Comparison of ENCODE assay signal across 19 cellular contexts in genomic region chr6:53240763-53241162, GRCh38.
DNase-seq lines count a peak whose midpoint lies in the region; ATAC-seq lines count a peak whose summit lies in the region.
"Had no signal": no experiment of that assay in that cellular context is flagged by ENCODE, and none has a peak within 500 bp of the region (broad histone marks: within the 10 kb centered on the region; RNA-seq: fewer than 3 reads in every experiment).

No MANE protein-coding gene starts in this region.

- H3K4me1 ChIP-seq in CD4-positive, CD25-positive, alpha-beta regulatory T cell (ENCODE audit: control insufficient read depth, insufficient read depth, low read length, poor library complexity, severe bottlenecking), result peaks cover 30% of the 10 kb centered on the region
- H3K4me1 ChIP-seq: foreskin keratinocyte, left ventricle myocardium inferior, vagina had no signal

- H3K36me3 Mint-ChIP-seq in activated CD4-positive, alpha-beta memory T cell treated with anti-CD3 and anti-CD28 coated beads for 36 hours, result peaks cover 3% of the 10 kb centered on the region
- H3K36me3 Mint-ChIP-seq in activated CD4-positive, alpha-beta memory T cell treated with anti-CD3 and anti-CD28 coated beads, Interleukin-2, amount 10 ng/mL, durations not matched to agents 7 days and 5 days (ENCODE audit: low read depth), result peaks cover 3% of the 10 kb centered on the region
- peaks cover 12% of the 10 kb centered on the region for H3K36me3 Mint-ChIP-seq in CD4-positive, CD25-positive, alpha-beta regulatory T cell
- peaks cover 15% of the 10 kb centered on the region for H3K36me3 Mint-ChIP-seq in memory B cell

- H3K27me3 ChIP-seq in CD4-positive, CD25-positive, alpha-beta regulatory T cell (ENCODE audit: control insufficient read depth, insufficient read depth, low read length), result no peaks in the 10 kb centered on the region
- H3K27me3 ChIP-seq: foreskin keratinocyte, vagina had no signal

- H3K36me3 ChIP-seq in CD4-positive, CD25-positive, alpha-beta regulatory T cell (ENCODE audit: control insufficient read depth, insufficient read depth, low read length), result no peaks in the 10 kb centered on the region
- H3K36me3 ChIP-seq: left ventricle myocardium inferior, vagina had no signal

- peak; percentile 57 to 72 for ATAC-seq in CD4-positive, CD25-positive, alpha-beta regulatory T cell (ENCODE audit: low read depth in 2 of 2)
- peak; percentile 61 for ATAC-seq in memory B cell (ENCODE audit: low read depth)
- no peak for ATAC-seq in HG03460 (IDR thresholded peaks at IDR 0.05; ENCODE audit: unreplicated experiment)
- ATAC-seq in HG03025 (IDR thresholded peaks at IDR 0.05; ENCODE audit: low FRiP score, unreplicated experiment), result no peak
- ATAC-seq: foreskin keratinocyte, HCT116 had no signal

- POLR2A ChIA-PET in activated CD4-positive, alpha-beta memory T cell treated with anti-CD3 and anti-CD28 coated beads for 36 hours (lab: Charles Lee), result no interaction called here
- POLR2A ChIA-PET in activated CD4-positive, alpha-beta memory T cell treated with anti-CD3 and anti-CD28 coated beads, Interleukin-2, amount 10 ng/mL, durations not matched to agents 7 days and 5 days (lab: Charles Lee), result no interaction called here

- no peaks in the 10 kb centered on the region for H3K27me3 Mint-ChIP-seq in activated CD4-positive, alpha-beta memory T cell treated with anti-CD3 and anti-CD28 coated beads for 36 hours
- H3K27me3 Mint-ChIP-seq in activated CD4-positive, alpha-beta memory T cell treated with anti-CD3 and anti-CD28 coated beads, Interleukin-2, amount 10 ng/mL, durations not matched to agents 7 days and 5 days, result no peaks in the 10 kb centered on the region
- H3K27me3 Mint-ChIP-seq in CD4-positive, CD25-positive, alpha-beta regulatory T cell, result no peaks in the 10 kb centered on the region
- no peaks in the 10 kb centered on the region for H3K27me3 Mint-ChIP-seq in memory B cell

- H3K9me3 Mint-ChIP-seq in activated CD4-positive, alpha-beta memory T cell treated with anti-CD3 and anti-CD28 coated beads for 36 hours, result peaks cover 6% of the 10 kb centered on the region
- no peaks in the 10 kb centered on the region for H3K9me3 Mint-ChIP-seq in activated CD4-positive, alpha-beta memory T cell treated with anti-CD3 and anti-CD28 coated beads, Interleukin-2, amount 10 ng/mL, durations not matched to agents 7 days and 5 days
- H3K9me3 Mint-ChIP-seq in CD4-positive, CD25-positive, alpha-beta regulatory T cell, result peaks cover 0 to 9% (median 1%) of the 10 kb centered on the region in 7 donors
- peaks cover 2% of the 10 kb centered on the region for H3K9me3 Mint-ChIP-seq in memory B cell

- no peak overlapping the region for H3K27ac Mint-ChIP-seq in activated CD4-positive, alpha-beta memory T cell treated with anti-CD3 and anti-CD28 coated beads for 36 hours
- H3K27ac Mint-ChIP-seq in activated CD4-positive, alpha-beta memory T cell treated with anti-CD3 and anti-CD28 coated beads, Interleukin-2, amount 10 ng/mL, durations not matched to agents 7 days and 5 days, result no peak overlapping the region
- peak overlapping the region; percentile 64 to 89 (median 87) for H3K27ac Mint-ChIP-seq in CD4-positive, CD25-positive, alpha-beta regulatory T cell
- peak overlapping the region; percentile 88 for H3K27ac Mint-ChIP-seq in memory B cell

- peak; percentile 37 for DNase-seq in activated CD4-positive, alpha-beta memory T cell treated with anti-CD3 and anti-CD28 coated beads for 36 hours
- no peak for DNase-seq in activated CD4-positive, alpha-beta memory T cell treated with anti-CD3 and anti-CD28 coated beads, Interleukin-2, amount 10 ng/mL, durations not matched to agents 7 days and 5 days
- DNase-seq in CD4-positive, CD25-positive, alpha-beta regulatory T cell, result peak in 2 of 3 donors; percentile 34 to 65
- peak; percentile 33 for DNase-seq in SKM-1 (lab: John Stamatoyannopoulos, UW; ENCODE audit: unreplicated experiment)
- DNase-seq in memory B cell (ENCODE audit: low spot score in 2 of 2), result peak in 1 of 2 donors; percentile 42
- DNase-seq in NCI-H2171 treated with DMSO at 0.1 percent for 48 hours (lab: John Stamatoyannopoulos, UW), result no peak
- DNase-seq: ACHN, amniotic stem cell, cerebellar nuclear complex, foreskin keratinocyte, GDM1, left ventricle myocardium inferior, NCI-H1048, SHP77 treated with DMSO at 0.1 percent for 48 hours had no signal

- intact Hi-C loops in activated CD4-positive, alpha-beta memory T cell treated with anti-CD3 and anti-CD28 coated beads for 36 hours (cut with micrococcal nuclease), result loop anchor here (1.0 kb wide), 1 partner anchor 9 kb away; no protein-coding TSS in a partner anchor

- peak overlapping the region; percentile 67 for H3K4me3 ChIP-seq in CD4-positive, CD25-positive, alpha-beta regulatory T cell (ENCODE audit: low read depth, low read length)
- H3K4me3 ChIP-seq: left ventricle myocardium inferior, skin epidermis, vagina had no signal

- peaks cover 43% of the 10 kb centered on the region for H3K4me1 Mint-ChIP-seq in activated CD4-positive, alpha-beta memory T cell treated with anti-CD3 and anti-CD28 coated beads for 36 hours (ENCODE audit: low read depth)
- peaks cover 32% of the 10 kb centered on the region for H3K4me1 Mint-ChIP-seq in activated CD4-positive, alpha-beta memory T cell treated with anti-CD3 and anti-CD28 coated beads, Interleukin-2, amount 10 ng/mL, durations not matched to agents 7 days and 5 days
- H3K4me1 Mint-ChIP-seq in CD4-positive, CD25-positive, alpha-beta regulatory T cell, result peaks cover 26 to 77% (median 47%) of the 10 kb centered on the region in 4 donors
- peaks cover 57% of the 10 kb centered on the region for H3K4me1 Mint-ChIP-seq in memory B cell

- H3K9me3 ChIP-seq in CD4-positive, CD25-positive, alpha-beta regulatory T cell (ENCODE audit: control insufficient read depth in 2 of 2, low read length in 2 of 2), result no peaks in the 10 kb centered on the region
- H3K9me3 ChIP-seq: vagina had no signal

- CTCF ChIA-PET in activated CD4-positive, alpha-beta memory T cell treated with anti-CD3 and anti-CD28 coated beads for 36 hours (lab: Charles Lee), result no interaction called here
- CTCF ChIA-PET in activated CD4-positive, alpha-beta memory T cell treated with anti-CD3 and anti-CD28 coated beads, Interleukin-2, amount 10 ng/mL, durations not matched to agents 7 days and 5 days (lab: Charles Lee), result no interaction called here

- H3K4me3 Mint-ChIP-seq in activated CD4-positive, alpha-beta memory T cell treated with anti-CD3 and anti-CD28 coated beads for 36 hours, result no peak overlapping the region
- no peak overlapping the region for H3K4me3 Mint-ChIP-seq in activated CD4-positive, alpha-beta memory T cell treated with anti-CD3 and anti-CD28 coated beads, Interleukin-2, amount 10 ng/mL, durations not matched to agents 7 days and 5 days
- peak overlapping the region; percentile 45 to 74 (median 62) for H3K4me3 Mint-ChIP-seq in CD4-positive, CD25-positive, alpha-beta regulatory T cell
- H3K4me3 Mint-ChIP-seq in memory B cell, result peak overlapping the region; percentile 41

- H3K27ac ChIP-seq in CD4-positive, CD25-positive, alpha-beta regulatory T cell (ENCODE audit: insufficient read depth, low read length, poor library complexity, severe bottlenecking), result peak overlapping the region; percentile 3
- H3K27ac ChIP-seq: foreskin keratinocyte, left ventricle myocardium inferior, vagina had no signal

Comparison
In these comparisons a context has a peak if more than half of its experiments do, and no peak if none do; other contexts are left out.
1. DNase-seq: peak in activated CD4-positive, alpha-beta memory T cell treated with anti-CD3 and anti-CD28 coated beads for 36 hours (single experiment), CD4-positive, CD25-positive, alpha-beta regulatory T cell (2 of 3) and SKM-1 (single experiment); none in activated CD4-positive, alpha-beta memory T cell treated with anti-CD3 and anti-CD28 coated beads, Interleukin-2, amount 10 ng/mL, durations not matched to agents 7 days and 5 days (single experiment) and NCI-H2171 treated with DMSO at 0.1 percent for 48 hours (single experiment).
2. H3K27ac Mint-ChIP-seq: peak in CD4-positive, CD25-positive, alpha-beta regulatory T cell (3 of 3) and memory B cell (single experiment); none in activated CD4-positive, alpha-beta memory T cell treated with anti-CD3 and anti-CD28 coated beads for 36 hours (single experiment) and activated CD4-positive, alpha-beta memory T cell treated with anti-CD3 and anti-CD28 coated beads, Interleukin-2, amount 10 ng/mL, durations not matched to agents 7 days and 5 days (single experiment).
3. H3K4me3 Mint-ChIP-seq: peak in CD4-positive, CD25-positive, alpha-beta regulatory T cell (4 of 4) and memory B cell (single experiment); none in activated CD4-positive, alpha-beta memory T cell treated with anti-CD3 and anti-CD28 coated beads for 36 hours (single experiment) and activated CD4-positive, alpha-beta memory T cell treated with anti-CD3 and anti-CD28 coated beads, Interleukin-2, amount 10 ng/mL, durations not matched to agents 7 days and 5 days (single experiment).
4. ATAC-seq: peak in CD4-positive, CD25-positive, alpha-beta regulatory T cell (2 of 2) and memory B cell (single experiment); none in HG03460 (single experiment) and HG03025 (single experiment).